Comparison of ENCODE assay signal across 8 cellular contexts in genomic region chr17:3710951-3711383, GRCh38. TPM values are rescaled to one million over a fixed set of nuclear protein-coding genes. Genes with fewer than 3 reads are reported as not detected.
DNase-seq lines count a peak whose midpoint lies in the region; ATAC-seq and TF ChIP-seq lines count a peak whose summit lies in the region.

No MANE protein-coding gene starts in this region.

- H3K27me3 ChIP-seq in DOHH2 (ENCODE audit: control insufficient read depth, low read length) (no peaks in the 10 kb centered on the region), HUES48 (ENCODE audit: control insufficient read depth, insufficient read depth, low read length) (no peaks in the 10 kb centered on the region)

- H3F3A ChIP-seq in DOHH2 (ENCODE audit: control insufficient read depth, insufficient read depth), result peaks cover 24% of the 10 kb centered on the region

- ATAC-seq in GM21526 (IDR thresholded peaks at IDR 0.05; ENCODE audit: low FRiP score, unreplicated experiment), result peak; percentile 84
- ATAC-seq in stimulated activated effector memory CD8-positive, alpha-beta T cell treated with anti-CD3 and anti-CD28 coated beads, Interleukin-12 subunit alpha, Interleukin-12 subunit beta, amount 100 ng/mL, for 72 hours, result peak; percentile 99

- H3K9me3 Mint-ChIP-seq in activated CD4-positive, alpha-beta T cell treated with anti-CD3 and anti-CD28 coated beads, Interleukin-2, amount 10 ng/mL, durations not matched to agents 7 days and 5 days, result no peaks in the 10 kb centered on the region
- no peaks in the 10 kb centered on the region for H3K9me3 Mint-ChIP-seq in stimulated activated effector memory CD8-positive, alpha-beta T cell treated with anti-CD3 and anti-CD28 coated beads, Interleukin-12 subunit alpha, Interleukin-12 subunit beta, amount 100 ng/mL, for 72 hours

- peak overlapping the region; percentile 95 for H3K27ac Mint-ChIP-seq in activated CD4-positive, alpha-beta T cell treated with anti-CD3 and anti-CD28 coated beads, Interleukin-2, amount 10 ng/mL, durations not matched to agents 7 days and 5 days
- peak overlapping the region; percentile 46 for H3K27ac Mint-ChIP-seq in stimulated activated effector memory CD8-positive, alpha-beta T cell treated with anti-CD3 and anti-CD28 coated beads, Interleukin-12 subunit alpha, Interleukin-12 subunit beta, amount 100 ng/mL, for 72 hours

- DNase-seq in activated CD4-positive, alpha-beta T cell treated with anti-CD3 and anti-CD28 coated beads, Interleukin-2, amount 10 ng/mL, durations not matched to agents 7 days and 5 days, result peak; percentile 88
- DNase-seq in fibroblast of villous mesenchyme (ENCODE audit: low read depth) (peak; percentile 44), hepatic stellate cell (ENCODE audit: low spot score) (no peak), NCI-H1417 (lab: John Stamatoyannopoulos, UW) (no peak)
- peak; percentile 52 to 84 for DNase-seq in stimulated activated effector memory CD8-positive, alpha-beta T cell treated with anti-CD3 and anti-CD28 coated beads, Interleukin-12 subunit alpha, Interleukin-12 subunit beta, amount 100 ng/mL, for 72 hours (ENCODE audit: low spot score in 2 of 2)

- CTCF ChIA-PET in activated CD4-positive, alpha-beta T cell treated with anti-CD3 and anti-CD28 coated beads, Interleukin-2, amount 10 ng/mL, durations not matched to agents 7 days and 5 days (lab: Charles Lee), result interaction anchor here (1.1 to 2.1 kb wide), 5 partner anchors 9 to 28 kb away, joined by 4 to 16 read pairs (median 5); partner anchors contain the start of gene HASPIN

- H3K36me3 ChIP-seq in DOHH2 (ENCODE audit: control insufficient read depth, low read length) (peaks cover 32% of the 10 kb centered on the region), HUES48 (ENCODE audit: control insufficient read depth, insufficient read depth, low read length) (peaks cover 28% of the 10 kb centered on the region)

- H3K4me1 ChIP-seq in DOHH2 (ENCODE audit: control insufficient read depth, low read length) (peaks cover 43% of the 10 kb centered on the region), HUES48 (ENCODE audit: control insufficient read depth, insufficient read depth, low read length) (0 out of 2 replicates have a peak, but pooled peaks cover 4% of the 10 kb centered on the region)

- peaks cover 37% of the 10 kb centered on the region for H3K36me3 Mint-ChIP-seq in activated CD4-positive, alpha-beta T cell treated with anti-CD3 and anti-CD28 coated beads, Interleukin-2, amount 10 ng/mL, durations not matched to agents 7 days and 5 days (ENCODE audit: low read depth)
- H3K36me3 Mint-ChIP-seq in stimulated activated effector memory CD8-positive, alpha-beta T cell treated with anti-CD3 and anti-CD28 coated beads, Interleukin-12 subunit alpha, Interleukin-12 subunit beta, amount 100 ng/mL, for 72 hours, result peaks cover 47% of the 10 kb centered on the region

- H4K20me1 ChIP-seq in DOHH2 (ENCODE audit: control insufficient read depth, insufficient read depth, low read depth, low read length), result no peaks in the 10 kb centered on the region

- H3K4me2 ChIP-seq in DOHH2 (ENCODE audit: low read length), result peak overlapping the region; percentile 34

- POLR2A ChIA-PET in activated CD4-positive, alpha-beta T cell treated with anti-CD3 and anti-CD28 coated beads, Interleukin-2, amount 10 ng/mL, durations not matched to agents 7 days and 5 days (lab: Charles Lee), result interaction anchor here (0.6 to 1.2 kb wide), 4 partner anchors 9 to 15 kb away, joined by 3 to 5 read pairs (median 4); partner anchors contain the start of genes HASPIN and P2RX5

- H3K27me3 Mint-ChIP-seq in activated CD4-positive, alpha-beta T cell treated with anti-CD3 and anti-CD28 coated beads, Interleukin-2, amount 10 ng/mL, durations not matched to agents 7 days and 5 days, result no peaks in the 10 kb centered on the region

- H3K4me1 Mint-ChIP-seq in activated CD4-positive, alpha-beta T cell treated with anti-CD3 and anti-CD28 coated beads, Interleukin-2, amount 10 ng/mL, durations not matched to agents 7 days and 5 days, result peaks cover 65% of the 10 kb centered on the region
- H3K4me1 Mint-ChIP-seq in stimulated activated effector memory CD8-positive, alpha-beta T cell treated with anti-CD3 and anti-CD28 coated beads, Interleukin-12 subunit alpha, Interleukin-12 subunit beta, amount 100 ng/mL, for 72 hours, result peaks cover 40% of the 10 kb centered on the region

- no peaks in the 10 kb centered on the region for H3K9me3 ChIP-seq in DOHH2 (ENCODE audit: control insufficient read depth, insufficient read depth, low read length)
- H3K9me3 ChIP-seq in HUES48 (ENCODE audit: control insufficient read depth, insufficient read depth, low read length), result no peaks in the 10 kb centered on the region

- H3K9ac ChIP-seq in HUES48 (ENCODE audit: low read depth, low read length), result no peak overlapping the region

- no peaks in the 10 kb centered on the region for H3K79me2 ChIP-seq in DOHH2 (ENCODE audit: control insufficient read depth, low read length)

- H3K9me2 ChIP-seq in DOHH2 (replicated peaks; ENCODE audit: control insufficient read depth, low read length), result no peaks in the 10 kb centered on the region

- H3K4me3 ChIP-seq in DOHH2 (ENCODE audit: low read length) (peak overlapping the region; percentile 13; the same call in 1 of the 2 replicates), HUES48 (ENCODE audit: low read depth, low read length) (no peak overlapping the region), fibroblast of villous mesenchyme (ENCODE audit: low read depth, low read length) (no peak overlapping the region)

- peak overlapping the region; percentile 66 for H3K4me3 Mint-ChIP-seq in activated CD4-positive, alpha-beta T cell treated with anti-CD3 and anti-CD28 coated beads, Interleukin-2, amount 10 ng/mL, durations not matched to agents 7 days and 5 days
- H3K4me3 Mint-ChIP-seq in stimulated activated effector memory CD8-positive, alpha-beta T cell treated with anti-CD3 and anti-CD28 coated beads, Interleukin-12 subunit alpha, Interleukin-12 subunit beta, amount 100 ng/mL, for 72 hours, result peak overlapping the region; percentile 49

- H3K27ac ChIP-seq in DOHH2 (ENCODE audit: low read depth, low read length), result peak overlapping the region; percentile 30; the same call in 1 of the 2 replicates
- H3K27ac ChIP-seq in HUES48 (ENCODE audit: low read depth, low read length), result peak overlapping the region; percentile 39

- no peak for TF ChIP-seq CTCF in DOHH2 (IDR thresholded peaks at IDR 0.05; ENCODE audit: low read depth, low read length, poor library complexity, severe bottlenecking)
- TF ChIP-seq CTCF in fibroblast of villous mesenchyme (IDR thresholded peaks at IDR 0.05; ENCODE audit: insufficient read depth, low read depth, low read length), result no peak

RNA-seq across cellular contexts. Expression of gene HASPIN, which starts 12.7 kb away (rescaled TPM):
- total RNA-seq in activated CD4-positive, alpha-beta T cell treated with anti-CD3 and anti-CD28 coated beads, Interleukin-2, amount 10 ng/mL, durations not matched to agents 7 days and 5 days, result 10 to 100 TPM; 27.6 to 31.2 TPM
- 5.5 and 6.9 TPM in 2 replicates for total RNA-seq in fibroblast of villous mesenchyme

RNA-seq across cellular contexts. Expression of gene P2RX5, which starts 15.0 kb away (rescaled TPM):
- 10 to 100 TPM; 33.6 to 39.4 TPM for total RNA-seq in activated CD4-positive, alpha-beta T cell treated with anti-CD3 and anti-CD28 coated beads, Interleukin-2, amount 10 ng/mL, durations not matched to agents 7 days and 5 days
- 0.32 and 2.2 TPM in 2 replicates for total RNA-seq in fibroblast of villous mesenchyme

RNA-seq across cellular contexts. Expression of gene EMC6, which starts 42.4 kb away (rescaled TPM):
- total RNA-seq in activated CD4-positive, alpha-beta T cell treated with anti-CD3 and anti-CD28 coated beads, Interleukin-2, amount 10 ng/mL, durations not matched to agents 7 days and 5 days, result 10 to 100 TPM; 34.8 to 37.3 TPM
- total RNA-seq in fibroblast of villous mesenchyme, result 12.6 and 16.4 TPM in 2 replicates

RNA-seq across cellular contexts. Expression of gene TAX1BP3, which starts 42.6 kb away (rescaled TPM):
- 10 to 100 TPM; 17.4 to 18.4 TPM for total RNA-seq in activated CD4-positive, alpha-beta T cell treated with anti-CD3 and anti-CD28 coated beads, Interleukin-2, amount 10 ng/mL, durations not matched to agents 7 days and 5 days
- 215 and 228 TPM in 2 replicates for total RNA-seq in fibroblast of villous mesenchyme

Comparison
In these comparisons a context has a peak if more than half of its experiments do, and no peak if none do; other contexts are left out.
1. DNase-seq: peak in activated CD4-positive, alpha-beta T cell treated with anti-CD3 and anti-CD28 coated beads, Interleukin-2, amount 10 ng/mL, durations not matched to agents 7 days and 5 days (single experiment), fibroblast of villous mesenchyme (single experiment) and stimulated activated effector memory CD8-positive, alpha-beta T cell treated with anti-CD3 and anti-CD28 coated beads, Interleukin-12 subunit alpha, Interleukin-12 subunit beta, amount 100 ng/mL, for 72 hours (2 of 2); none in hepatic stellate cell (single experiment) and NCI-H1417 (0 of 3).
2. RNA of gene P2RX5, which starts 15.0 kb away (total RNA-seq): 33.6 to 39.4 TPM in activated CD4-positive, alpha-beta T cell treated with anti-CD3 and anti-CD28 coated beads, Interleukin-2, amount 10 ng/mL, durations not matched to agents 7 days and 5 days; 0.32 to 2.2 TPM in fibroblast of villous mesenchyme; every median in the first group is over 10 times any median in the second.